Comparison of ENCODE assay signal across 27 cellular contexts in genomic region chr4:105992641-105993305, GRCh38.
DNase-seq lines count a peak whose midpoint lies in the region; ATAC-seq and TF ChIP-seq lines count a peak whose summit lies in the region.
"Had no signal": no experiment of that assay in that cellular context is flagged by ENCODE, and none has a peak within 500 bp of the region (broad histone marks: within the 10 kb centered on the region; RNA-seq: fewer than 3 reads in every experiment).

No MANE protein-coding gene starts in this region.

- 61 to 68% methylated on average over 2 of the region's 2 CpGs for WGBS in thyroid gland, 2 donors

- peaks cover 28 to 38% of the 10 kb centered on the region in 2 donors for H3K4me1 ChIP-seq in thyroid gland

- no peaks in the 10 kb centered on the region for H3K36me3 ChIP-seq in thyroid gland
- H3K36me3 ChIP-seq: brain microvascular endothelial cell, lower lobe of right lung, MG63 had no signal

- no peak overlapping the region for H3K4me3 ChIP-seq in thyroid gland (replicated peaks in 1 of 3)
- H3K4me3 ChIP-seq: lower lobe of right lung, MG63 had no signal

- no peak for TF ChIP-seq POLR2A in thyroid gland (IDR thresholded peaks at IDR 0.05)

- no peaks in the 10 kb centered on the region for H3K9me3 ChIP-seq in thyroid gland
- H3K9me3 ChIP-seq: lower lobe of right lung, MG63 had no signal

- intact Hi-C loops in thyroid gland (cut with DNase I) (no loop called here), Right ventricle myocardium inferior (cut with DNase I) (loop anchor here (10.0 kb wide), 1 partner anchor 48 kb away; no protein-coding TSS in a partner anchor), cardiac septum (cut with DNase I) (no loop called here)

- peak; percentile 73 for DNase-seq in M059J (ENCODE audit: low read depth)
- peak; percentile 28 for DNase-seq in astrocyte of the hippocampus (ENCODE audit: low read depth, low spot score)
- peak; percentile 90 for DNase-seq in glomerular visceral epithelial cell (ENCODE audit: extremely low spot score)
- no peak for DNase-seq in thyroid gland
- DNase-seq in Right ventricle myocardium inferior (ENCODE audit: missing footprints): no peak
- DNase-seq in cardiac septum (ENCODE audit: low spot score): no peak
- DNase-seq in anterior cingulate cortex (lab: John Stamatoyannopoulos, UW): no peak
- DNase-seq: activated CD4-positive, alpha-beta T cell treated with anti-CD3 and anti-CD28 coated beads, Interleukin-2, amount 50 U/mL, for 4 hours; activated CD8-positive, alpha-beta memory T cell treated with anti-CD3 and anti-CD28 coated beads, Interleukin-2, amount 10 ng/mL, durations not matched to agents 7 days and 5 days; activated T-cell treated with anti-CD3 and anti-CD28 coated beads, Interleukin-2, amount 50 U/mL, for 72 hours; brain microvascular endothelial cell; Calu3; DND-41; GOT3; head of caudate nucleus; KBM-7; lower lobe of right lung; MG63; NCI-H2029; NCI-H526; NK-92 treated with Interleukin-12 subunit alpha and Interleukin-12 subunit beta, amount 100 ng/mL, for 24 hours; SHP77 treated with DMSO at 0.1 percent for 48 hours; stimulated activated CD4-positive, alpha-beta T cell treated with anti-CD3 and anti-CD28 coated beads, Interleukin-15, amount 100 ng/mL, for 24 hours; T-helper 2 cell had no signal

- H3K27ac ChIP-seq in thyroid gland: peak overlapping the region in 2 of 3 donors; percentile 21 to 51
- H3K27ac ChIP-seq: brain microvascular endothelial cell, lower lobe of right lung had no signal

- no peak for ATAC-seq in Right ventricle myocardium inferior
- ATAC-seq: activated CD4-positive, CD25-positive, alpha-beta regulatory T cell treated with anti-CD3 and anti-CD28 coated beads, Interleukin-2, amount 50 U/mL, for 24 hours; activated CD8-positive, alpha-beta memory T cell treated with anti-CD3 and anti-CD28 coated beads, Interleukin-2, amount 10 ng/mL, durations not matched to agents 7 days and 5 days; activated T-cell treated with anti-CD3 and anti-CD28 coated beads, Interleukin-2, amount 50 U/mL, for 72 hours; lower lobe of right lung; natural killer cell treated with Interleukin-12 subunit alpha and Interleukin-12 subunit beta and Interleukin-15 and Interleukin-18, amount 100 ng/mL, for 72 hours; stimulated activated effector memory CD8-positive, alpha-beta T cell treated with anti-CD3 and anti-CD28 coated beads, Interleukin-12 subunit alpha, Interleukin-12 subunit beta, amount 100 ng/mL, for 72 hours had no signal

- no peaks in the 10 kb centered on the region for H3K27me3 ChIP-seq in thyroid gland
- H3K27me3 ChIP-seq: brain microvascular endothelial cell, MG63 had no signal

- TF ChIP-seq CTCF in thyroid gland (IDR thresholded peaks at IDR 0.05): no peak

Comparison
In these comparisons a context has a peak if more than half of its experiments do, and no peak if none do; other contexts are left out.
1. DNase-seq: peak in M059J (single experiment), astrocyte of the hippocampus (single experiment) and glomerular visceral epithelial cell (single experiment); none in thyroid gland (0 of 2), Right ventricle myocardium inferior (single experiment), cardiac septum (single experiment) and anterior cingulate cortex (0 of 58).